ENCODE assay signal across 8 cellular contexts in genomic region chr7:101243786-101244384, GRCh38. TPM values are rescaled to one million over a fixed set of nuclear protein-coding genes. Genes with fewer than 3 reads are reported as not detected.
A peak's percentile ranks its signal among the peaks of the same experiment; 100 is the strongest.
DNase-seq lines count a peak whose midpoint lies in the region; ATAC-seq and TF ChIP-seq lines count a peak whose summit lies in the region.

No MANE protein-coding gene starts in this region.

- H3K27me3 Mint-ChIP-seq in immature natural killer cell (ENCODE audit: low read depth in 3 of 3) = peaks cover 2 to 5% (median 5%) of the 10 kb centered on the region in 3 donors

- H3K27ac Mint-ChIP-seq in immature natural killer cell = peak overlapping the region; percentile 92 to 99 (median 98)

- no peak for TF ChIP-seq CTCF in spleen (IDR thresholded peaks at IDR 0.05 in 8 of 11, conservative IDR thresholded peaks at IDR 0.05 in 3 of 11)

- no peaks in the 10 kb centered on the region for H3K9me3 ChIP-seq in spleen

- H3K36me3 ChIP-seq in spleen = peaks cover 0 to 64% (median 20%) of the 10 kb centered on the region in 6 donors

- peaks cover 3 to 6% (median 4%) of the 10 kb centered on the region in 3 donors for H3K36me3 Mint-ChIP-seq in immature natural killer cell

- intact Hi-C loops in spleen (cut with DNase I; ENCODE audit: low total_unique reads) = no loop called here

- DNase-seq in COLO668 (lab: John Stamatoyannopoulos, UW; ENCODE audit: unreplicated experiment) (peak; percentile 6), HuH-7 (ENCODE audit: low spot score) (peak; percentile 84), amniotic stem cell (lab: John Stamatoyannopoulos, UW) (peak; percentile 74), immature natural killer cell (no peak), spleen (no peak)
- no peak for DNase-seq in stimulated activated CD4-positive, alpha-beta T cell treated with anti-CD3 and anti-CD28 coated beads, Interleukin-2, amount 100 ng/mL, for 48 hours

- peak overlapping the region; percentile 91 to 99 (median 98) for H3K27ac ChIP-seq in spleen

- no peaks in the 10 kb centered on the region for H3K27me3 ChIP-seq in spleen (replicated peaks in 1 of 7)

- peaks cover 24 to 89% (median 65%) of the 10 kb centered on the region in 6 donors for H3K4me1 ChIP-seq in spleen

- ATAC-seq in HG03520 (IDR thresholded peaks at IDR 0.05; ENCODE audit: unreplicated experiment) (no peak), HG02610 (IDR thresholded peaks at IDR 0.05; ENCODE audit: unreplicated experiment) (no peak)

- peak overlapping the region; percentile 97 to 99 (median 99) for H3K4me3 Mint-ChIP-seq in immature natural killer cell

- TF ChIP-seq POLR2A in spleen (IDR thresholded peaks at IDR 0.05) = no peak

- WGBS in spleen, 5 donors = 19 to 30% (median 19%) methylated on average over 13 to 27 of the region's 27 CpGs

- H3K4me3 ChIP-seq in spleen = peak overlapping the region; percentile 70 to 98 (median 81)

- peaks cover 31 to 39% of the 10 kb centered on the region in 2 donors for H3K4me1 Mint-ChIP-seq in immature natural killer cell

- no peaks in the 10 kb centered on the region for H3K9me3 Mint-ChIP-seq in immature natural killer cell

RNA-seq across cellular contexts. Expression of gene FIS1, which starts 1.0 kb away (rescaled TPM):
- polyA plus RNA-seq in immature natural killer cell (100 to 1,000 TPM; 224 to 384 (median 327) TPM), spleen (100 to 1,000 TPM; 131 to 250 (median 179) TPM)
- 100 to 1,000 TPM; 130 to 234 (median 179) TPM for total RNA-seq in spleen

RNA-seq across cellular contexts. Expression of gene CLDN15, which starts 6.3 kb away (rescaled TPM):
- polyA plus RNA-seq in immature natural killer cell = 1 to 10 TPM in 1 of 3 donors, under 1 TPM in 1, not detected in 1; 0.32 to 1.4 TPM
- total RNA-seq in spleen = 10 to 100 TPM; 16.7 to 49.2 (median 24.2) TPM
- 10 to 100 TPM; 11.1 to 26.4 (median 14.5) TPM for polyA plus RNA-seq in spleen

RNA-seq across cellular contexts. Expression of gene ZNHIT1, which starts 25.9 kb away (rescaled TPM):
- polyA plus RNA-seq in immature natural killer cell = 100 to 1,000 TPM in 2 of 3 donors, 10 to 100 TPM in 1; 88.2 to 135 (median 116) TPM
- total RNA-seq in spleen = 10 to 100 TPM; 47.3 to 69.3 (median 60.4) TPM
- polyA plus RNA-seq in spleen = 100 to 1,000 TPM in 2 of 3 donors, 10 to 100 TPM in 1; 86.3 to 127 (median 103) TPM

RNA-seq across cellular contexts. Expression of gene PLOD3, which starts 26.5 kb away (rescaled TPM):
- 10 to 100 TPM; 19.6 to 28.6 (median 26.6) TPM for polyA plus RNA-seq in immature natural killer cell
- total RNA-seq in spleen = 10 to 100 TPM; 36.4 to 72.5 (median 59.5) TPM
- 10 to 100 TPM; 20.4 to 42.4 (median 25.4) TPM for polyA plus RNA-seq in spleen

RNA-seq across cellular contexts. Expression of gene MOGAT3, which starts 43.0 kb away (rescaled TPM):
- polyA plus RNA-seq in immature natural killer cell = not detected
- not detected for total RNA-seq in spleen
- not detected for polyA plus RNA-seq in spleen

Comparison
In these comparisons a context has a peak if more than half of its experiments do, and no peak if none do; other contexts are left out.
1. DNase-seq: peak in COLO668 (single experiment), HuH-7 (single experiment) and amniotic stem cell (single experiment); none in immature natural killer cell (0 of 3), spleen (single experiment) and stimulated activated CD4-positive, alpha-beta T cell treated with anti-CD3 and anti-CD28 coated beads, Interleukin-2, amount 100 ng/mL, for 48 hours (0 of 2).
2. RNA of gene CLDN15, which starts 6.3 kb away (polyA plus RNA-seq): 11.1 to 26.4 TPM in spleen; 0.32 to 1.4 TPM in immature natural killer cell; every median in the first group is over 4 times any median in the second.